8 cellular contexts compared by ENCODE assay signal in the genomic region with DNA sequence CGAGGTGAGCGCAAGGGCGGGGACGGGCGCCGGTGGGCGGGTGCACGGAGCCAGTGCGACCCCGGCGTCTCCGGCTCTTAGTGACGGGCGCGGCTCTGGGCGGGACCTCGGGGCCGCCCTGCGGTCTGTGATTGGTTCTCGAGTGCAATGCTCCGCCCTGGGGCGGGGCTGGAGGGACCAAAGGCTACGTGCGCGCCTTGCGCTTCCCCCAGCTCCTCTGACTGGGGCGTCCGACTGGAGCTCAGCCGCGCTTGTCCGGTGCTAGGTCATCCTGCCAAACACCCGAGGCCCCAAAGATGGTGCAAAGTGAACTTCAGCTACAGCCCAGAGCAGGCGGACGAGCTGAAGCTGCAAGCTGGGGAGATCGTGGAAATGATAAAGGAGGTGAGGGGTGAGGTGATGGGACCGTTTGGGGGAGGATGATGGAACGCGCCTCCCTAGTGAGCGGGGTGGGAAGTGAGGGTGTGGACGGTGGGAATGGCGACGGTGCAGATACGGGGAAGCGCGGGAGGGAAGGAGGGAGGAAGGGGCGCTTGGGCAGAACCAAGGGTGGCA. TPM values are rescaled to one million over a fixed set of nuclear protein-coding genes. Genes with fewer than 3 reads are reported as not detected.
DNase-seq lines count a peak whose midpoint lies in the region; ATAC-seq and TF ChIP-seq lines count a peak whose summit lies in the region.

No MANE protein-coding gene starts in this region.

- CTCF ChIA-PET in AG04450 (lab: Charles Lee) = interaction anchor here (0.8 to 1.3 kb wide), 2 partner anchors 21 to 91 kb away, joined by 3 to 4 read pairs; a partner anchor contains a TSS

- no peak overlapping the region for H3K27ac ChIP-seq in AG04450 (ENCODE audit: low read depth, low read length)

- H3K4me3 Mint-ChIP-seq in chondrocyte (ENCODE audit: unreplicated experiment) = peak overlapping the region; percentile 97

- intact Hi-C loops in left colon (cut with DNase I, micrococcal nuclease) = no loop called here

- DNase-seq in AG04450 (ENCODE audit: low read depth, low spot score) (peak; percentile 76), NCI-H2227 treated with DMSO at 0.1 percent for 48 hours (lab: John Stamatoyannopoulos, UW) (peak; percentile 91), chondrocyte (ENCODE audit: low spot score) (no peak), left colon (peak; percentile 94 to 97)
- DNase-seq in activated CD4-positive, alpha-beta T cell treated with anti-CD3 and anti-CD28 coated beads for 1 hour = peak; percentile 84
- DNase-seq in stimulated activated CD4-positive, alpha-beta T cell treated with anti-CD3 and anti-CD28 coated beads, Interleukin-1b, Interleukin-23, amount 100 ng/mL, for 4 hours (ENCODE audit: low read depth in 2 of 2) = peak; percentile 83 to 90

- H3K9me3 Mint-ChIP-seq in chondrocyte (ENCODE audit: low read depth) = no peaks in the 10 kb centered on the region

- H3K4me3 ChIP-seq in AG04450 (ENCODE audit: low read depth, low read length) = peak overlapping the region; percentile 75

- no peaks in the 10 kb centered on the region for H3K27me3 Mint-ChIP-seq in chondrocyte (ENCODE audit: low read depth)

- ATAC-seq in GM18873 (IDR thresholded peaks at IDR 0.05; ENCODE audit: low FRiP score, unreplicated experiment) (peak; percentile 93), HG03135 (IDR thresholded peaks at IDR 0.05; ENCODE audit: unreplicated experiment) (peak; percentile 96), left colon (peak; percentile 88)

- POLR2A ChIA-PET in AG04450 (lab: Yijun Ruan, JAX) = interaction anchor here (0.5 to 1.5 kb wide), 6 partner anchors 10 to 146 kb away, joined by 3 to 4 read pairs (median 3); no protein-coding TSS in a partner anchor

- H3K27me3 ChIP-seq in AG04450 (ENCODE audit: control insufficient read depth, insufficient read depth, low read length) = no peaks in the 10 kb centered on the region

- TF ChIP-seq CTCF in AG04450 (IDR thresholded peaks at IDR 0.05; ENCODE audit: low read depth, low read length) (no peak), chondrocyte (IDR thresholded peaks at IDR 0.05) (no peak)

- H3K36me3 Mint-ChIP-seq in chondrocyte (ENCODE audit: low read depth) = peaks cover 14% of the 10 kb centered on the region

- peaks cover 20% of the 10 kb centered on the region for H3K4me1 Mint-ChIP-seq in chondrocyte (ENCODE audit: low read depth)

- peak overlapping the region; percentile 80 for H3K27ac Mint-ChIP-seq in chondrocyte (ENCODE audit: unreplicated experiment)

- H3K9me3 ChIP-seq in AG04450 (ENCODE audit: control insufficient read depth, insufficient read depth, low read length) = no peaks in the 10 kb centered on the region

RNA-seq across cellular contexts. Expression of a gene that starts 0.8 kb away (rescaled TPM):
- polyA plus RNA-seq in AG04450 (2011; rRNA removed) = 1.3 and 1.7 TPM in 2 replicates
- 1.6 and 2.2 TPM in 2 replicates for polyA minus RNA-seq in AG04450 (2011; rRNA and poly(A)+ RNA removed)
- 9.4 to 15.0 TPM (median 10.8 TPM) in 3 replicates for total RNA-seq in chondrocyte
- total RNA-seq in left colon = 10 to 100 TPM; 14.6 to 30.6 TPM

RNA-seq across cellular contexts. Expression of a gene that starts 16.5 kb away (rescaled TPM):
- polyA plus RNA-seq in AG04450 (2011; rRNA removed) = 27.2 and 42.6 TPM in 2 replicates
- 7.7 and 8.1 TPM in 2 replicates for polyA minus RNA-seq in AG04450 (2011; rRNA and poly(A)+ RNA removed)
- total RNA-seq in chondrocyte = 55.7 to 88.4 TPM (median 85.2 TPM) in 3 replicates
- total RNA-seq in left colon = 1 to 10 TPM; 2.9 to 8.9 TPM
